Comparison of ENCODE assay signal across 7 cellular contexts in genomic region chr19:52690395-52691214, GRCh38.
A peak's percentile ranks its signal among the peaks of the same experiment; 100 is the strongest.
DNase-seq lines count a peak whose midpoint lies in the region; ATAC-seq lines count a peak whose summit lies in the region.

No MANE protein-coding gene starts in this region.

- DNase-seq in NCI-H2171 treated with DMSO at 0.1 percent for 48 hours (lab: John Stamatoyannopoulos, UW) (peak; percentile 75), cerebellar cortex (ENCODE audit: low spot score) (peak; percentile 94), islet precursor cell (peak; percentile 98)
- DNase-seq in activated CD4-positive, CD25-positive, alpha-beta regulatory T cell treated with anti-CD3 and anti-CD28 coated beads, Interleukin-2, amount 50 U/mL, for 72 hours = peak; percentile 93
- peak; percentile 81 to 87 for DNase-seq in stimulated activated CD4-positive, alpha-beta T cell treated with anti-CD3 and anti-CD28 coated beads, Interleukin-12 subunit alpha, Interleukin-12 subunit beta, amount 100 ng/mL, for 24 hours (ENCODE audit: low read depth in 2 of 2)

- peak; percentile 62 for ATAC-seq in GM18520 (IDR thresholded peaks at IDR 0.05; ENCODE audit: unreplicated experiment)
- ATAC-seq in HG03066 (IDR thresholded peaks at IDR 0.05; ENCODE audit: low read depth, unreplicated experiment) = peak; percentile 90

Comparison
In these comparisons a context has a peak if more than half of its experiments do, and no peak if none do; other contexts are left out.
1. Peak in every context shown above with its lines: DNase-seq and ATAC-seq.